Comparison of ENCODE assay signal across 8 cellular contexts in the genomic region with DNA sequence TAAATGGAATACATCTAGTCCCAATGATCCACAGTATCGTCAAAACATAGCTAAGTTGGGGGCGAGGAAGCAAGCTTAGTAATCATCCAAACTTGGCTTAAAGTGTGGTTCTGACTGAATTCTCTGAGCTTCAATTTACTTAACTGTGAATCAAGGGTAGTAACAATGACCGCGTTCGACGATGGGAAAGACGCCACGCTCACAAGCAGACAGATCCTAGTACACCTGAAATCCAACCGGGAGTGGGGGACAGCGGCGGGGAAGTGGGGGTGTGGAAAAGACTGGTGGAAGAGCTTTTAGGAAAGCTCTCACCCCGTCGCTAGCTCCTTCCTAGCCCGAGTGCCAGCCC. TPM values are rescaled to one million over a fixed set of nuclear protein-coding genes. Genes with fewer than 3 reads are reported as not detected.
DNase-seq lines count a peak whose midpoint lies in the region; ATAC-seq and TF ChIP-seq lines count a peak whose summit lies in the region.

No MANE protein-coding gene starts in this region.

- TF ChIP-seq CTCF in AG10803 (conservative IDR thresholded peaks at IDR 0.05; ENCODE audit: low read length): no peak

- no peak for DNase-seq in AG10803 (ENCODE audit: low read depth)
- DNase-seq in RKO (ENCODE audit: low spot score): peak; percentile 54
- DNase-seq in trophoblast cell: peak in 1 of 2 donors; percentile 26
- DNase-seq in Ammon's horn (ENCODE audit: low spot score): no peak
- no peak for DNase-seq in stimulated activated CD8-positive, alpha-beta memory T cell treated with anti-CD3 and anti-CD28 coated beads, Interleukin-4, amount 100 ng/mL, for 48 hours
- no peak for DNase-seq in superior temporal gyrus (ENCODE audit: extremely low spot score)

- peak overlapping the region; percentile 98 for H2AFZ ChIP-seq in trophoblast cell (ENCODE audit: insufficient read depth, low read length, poor library complexity)

- 0 to 1% methylated on average over 14 of the region's 14 CpGs for WGBS in esophagus, 2 donors
- no CpG with 5 or more reads among the region's 14 CpGs for WGBS in trophoblast cell (ENCODE audit: extremely low coverage, insufficient coverage, insufficient read length)

- peak overlapping the region; percentile 74 for H3K9ac ChIP-seq in trophoblast cell (ENCODE audit: low read length)

- peak overlapping the region; percentile 96 for H4K8ac ChIP-seq in trophoblast cell (ENCODE audit: low read depth, low read length)

- peak overlapping the region; percentile 92 for H3K4me3 ChIP-seq in AG10803 (ENCODE audit: low read length)
- H3K4me3 ChIP-seq in esophagus (ENCODE audit: low read depth in 1 of 2, low read length in 2 of 2): peak overlapping the region; percentile 64 to 97
- H3K4me3 ChIP-seq in trophoblast cell (ENCODE audit: low read depth, low read length): peak overlapping the region; percentile 84

- H2BK5ac ChIP-seq in trophoblast cell (ENCODE audit: low read depth, low read length, poor library complexity): no peak overlapping the region

- H2BK12ac ChIP-seq in trophoblast cell (ENCODE audit: low read length): no peak overlapping the region

- peak overlapping the region; percentile 89 for H3K18ac ChIP-seq in trophoblast cell (ENCODE audit: low read length)

- H3K9me3 ChIP-seq in esophagus (ENCODE audit: control insufficient read depth in 2 of 2, insufficient read depth in 1 of 2, low read depth in 1 of 2, low read length in 1 of 2) (no peaks in the 10 kb centered on the region), trophoblast cell (ENCODE audit: insufficient read depth, low read depth, low read length) (no peaks in the 10 kb centered on the region)

- peak overlapping the region; percentile 65 for H3K4ac ChIP-seq in trophoblast cell (ENCODE audit: low read depth, low read length)

- no peak overlapping the region for H2BK120ac ChIP-seq in trophoblast cell (ENCODE audit: insufficient read depth, low read length, poor library complexity)

- peak overlapping the region; percentile 75 for H3K4me2 ChIP-seq in trophoblast cell (ENCODE audit: low read length)

- H3K36me3 ChIP-seq in esophagus (ENCODE audit: control insufficient read depth in 2 of 2, insufficient read depth in 2 of 2, low read length in 1 of 2) (no peaks in the 10 kb centered on the region), trophoblast cell (ENCODE audit: control insufficient read depth in 1 of 2, insufficient read depth in 2 of 2, low read length in 2 of 2) (no peaks in the 10 kb centered on the region)

- H2AK5ac ChIP-seq in trophoblast cell (ENCODE audit: low read length): no peak overlapping the region

- ATAC-seq in GM19455 (IDR thresholded peaks at IDR 0.05; ENCODE audit: unreplicated experiment): peak; percentile 15

- peak overlapping the region; percentile 79 for H3K14ac ChIP-seq in trophoblast cell (ENCODE audit: low read length)

- no peak overlapping the region for H3K23ac ChIP-seq in trophoblast cell (ENCODE audit: low read length)

- H3K79me1 ChIP-seq in trophoblast cell (ENCODE audit: low read length): peaks cover 4% of the 10 kb centered on the region

- peak overlapping the region; percentile 86 for H4K91ac ChIP-seq in trophoblast cell (ENCODE audit: low read depth, low read length)

- H3K4me1 ChIP-seq in esophagus (ENCODE audit: control insufficient read depth in 2 of 2, insufficient read depth in 2 of 2, low read length in 1 of 2) (peaks cover 0 to 2% of the 10 kb centered on the region in 2 donors), trophoblast cell (ENCODE audit: control insufficient read depth in 1 of 2, insufficient read depth in 2 of 2, low read length in 2 of 2) (no peaks in the 10 kb centered on the region)

- H3K27me3 ChIP-seq in esophagus (ENCODE audit: control insufficient read depth in 1 of 2, insufficient read depth in 2 of 2, low read length in 2 of 2) (no peaks in the 10 kb centered on the region), trophoblast cell (ENCODE audit: insufficient read depth, low read length) (no peaks in the 10 kb centered on the region)

- H3K27ac ChIP-seq in esophagus (ENCODE audit: low read depth in 2 of 2, low read length in 1 of 2): peak overlapping the region; percentile 88 to 97
- peak overlapping the region; percentile 12 for H3K27ac ChIP-seq in trophoblast cell (ENCODE audit: low read depth, low read length)

- peak overlapping the region; percentile 94 for H4K12ac ChIP-seq in trophoblast cell (ENCODE audit: low read depth, low read length)

- H3K79me2 ChIP-seq in trophoblast cell (ENCODE audit: control insufficient read depth, insufficient read depth, low read length, poor library complexity): peaks cover 4% of the 10 kb centered on the region

RNA-seq across cellular contexts. Expression of gene COX16, which starts 0.4 kb away (rescaled TPM):
- 10 to 100 TPM; 33.5 to 34.5 TPM for polyA plus RNA-seq in esophagus
- 64.5 and 66.7 TPM in 2 replicates for polyA plus RNA-seq in trophoblast cell (2013)

RNA-seq across cellular contexts. Expression of gene SYNJ2BP, which starts 57.8 kb away (rescaled TPM):
- 1 to 10 TPM; 6.3 to 6.8 TPM for polyA plus RNA-seq in esophagus
- 12.2 and 12.8 TPM in 2 replicates for polyA plus RNA-seq in trophoblast cell (2013)
